In the genomic region with DNA sequence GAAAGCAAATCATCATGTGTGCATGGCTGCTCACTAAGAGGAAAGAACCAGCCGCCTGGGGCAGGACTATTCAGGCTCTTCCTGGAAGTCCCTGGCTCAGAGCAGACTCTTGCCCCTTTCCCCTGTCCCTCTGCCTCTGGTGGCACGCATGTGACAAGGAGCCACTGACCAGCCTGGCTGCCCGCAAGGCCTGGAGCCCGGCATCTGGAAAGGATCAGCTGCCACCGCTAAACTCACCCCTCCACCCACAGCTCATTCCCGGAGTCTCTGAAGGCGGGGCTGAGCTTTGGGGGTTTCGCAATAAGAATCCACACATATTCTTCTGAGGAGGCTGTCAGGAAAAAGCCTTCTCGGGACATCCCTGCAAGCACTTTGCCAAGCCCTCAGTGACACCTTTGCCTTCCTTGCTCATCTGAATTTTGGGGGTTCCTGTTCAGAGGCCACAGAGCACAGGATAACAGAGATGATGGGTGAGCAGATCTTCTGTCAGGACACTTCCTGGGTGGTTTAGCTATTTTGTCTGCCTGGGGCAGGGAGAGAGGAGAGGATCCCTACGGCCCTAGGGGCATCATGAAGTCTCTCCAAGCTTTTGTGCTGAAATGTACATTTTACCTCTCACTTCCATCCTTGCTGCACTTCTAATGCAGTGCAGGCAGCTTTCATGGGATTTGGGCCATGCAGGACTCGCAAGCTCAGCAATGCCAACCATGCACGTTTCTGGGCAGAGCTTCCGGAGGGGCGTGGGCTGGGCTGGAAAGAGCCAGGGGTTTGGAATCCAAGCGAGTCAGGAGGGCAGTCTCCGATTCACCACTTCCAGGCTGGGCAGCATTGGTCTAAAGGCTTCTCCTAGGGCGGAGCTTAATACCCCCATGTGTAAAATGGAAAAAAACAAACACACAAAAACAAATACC, we compare ENCODE assay signal across 8 cellular contexts.
DNase-seq lines count a peak whose midpoint lies in the region; ATAC-seq, FAIRE-seq and TF ChIP-seq lines count a peak whose summit lies in the region.

No MANE protein-coding gene starts in this region.

- no peaks in the 10 kb centered on the region for H3K36me3 ChIP-seq in kidney (ENCODE audit: control insufficient read depth in 1 of 2, insufficient read depth in 2 of 2, low read length in 2 of 2)

- intact Hi-C loops in kidney (cut with DNase I) = no loop called here

- no peak overlapping the region for H3K9ac ChIP-seq in kidney (ENCODE audit: low read length in 2 of 2)

- H3K27ac ChIP-seq in kidney (ENCODE audit: low read depth in 2 of 2, low read length in 2 of 2) = peak overlapping the region; percentile 35 to 65

- H3K9me3 ChIP-seq in kidney (ENCODE audit: control insufficient read depth in 1 of 2, low read length in 2 of 2) = no peaks in the 10 kb centered on the region

- peaks cover 54% of the 10 kb centered on the region for H3K4me1 Mint-ChIP-seq in brain

- H3K4me3 ChIP-seq in kidney (ENCODE audit: low read length in 2 of 2) = peak overlapping the region; percentile 5 to 20

- peak; percentile 55 for DNase-seq in 8988T
- DNase-seq in HT-29 (ENCODE audit: low spot score) = peak; percentile 52
- peak; percentile 96 for DNase-seq in kidney
- peak; percentile 91 for DNase-seq in stromal cell of bone marrow (ENCODE audit: low read depth)
- DNase-seq in effector CD4-positive, alpha-beta T cell = no peak
- no peak for DNase-seq in stimulated activated CD4-positive, alpha-beta T cell treated with anti-CD3 and anti-CD28 coated beads, Interleukin-15, amount 100 ng/mL, for 24 hours

- TF ChIP-seq CTCF in brain (conservative IDR thresholded peaks at IDR 0.05) (no peak), kidney (IDR thresholded peaks at IDR 0.05; ENCODE audit: borderline replicate concordance, extremely low read depth, insufficient read depth) (no peak)

- peaks cover 3 to 15% (median 6%) of the 10 kb centered on the region in 5 experiments for H3K9me3 Mint-ChIP-seq in brain

- H3K4me1 ChIP-seq in kidney (ENCODE audit: control insufficient read depth in 1 of 2, insufficient read depth in 1 of 2, low read depth in 1 of 2, low read length in 2 of 2) = peaks cover 4 to 5% of the 10 kb centered on the region in 2 donors

- no peak for FAIRE-seq in kidney (lab: Jason Lieb, UNC)

- no peaks in the 10 kb centered on the region for H3K36me3 Mint-ChIP-seq in brain

- peaks cover 8% of the 10 kb centered on the region for H3K27me3 Mint-ChIP-seq in brain

- H3K4me3 Mint-ChIP-seq in brain = peak overlapping the region in 4 of 5 experiments; percentile 30 to 61 (median 40)

- peak overlapping the region; percentile 51 to 93 (median 74) for H3K27ac Mint-ChIP-seq in brain

- ATAC-seq in HG03354 (IDR thresholded peaks at IDR 0.05; ENCODE audit: poor library complexity, severe bottlenecking, unreplicated experiment) = no peak

Comparison
In these comparisons a context has a peak if more than half of its experiments do, and no peak if none do; other contexts are left out.
1. DNase-seq: peak in 8988T (single experiment), HT-29 (single experiment), kidney (single experiment) and stromal cell of bone marrow (single experiment); none in effector CD4-positive, alpha-beta T cell (single experiment) and stimulated activated CD4-positive, alpha-beta T cell treated with anti-CD3 and anti-CD28 coated beads, Interleukin-15, amount 100 ng/mL, for 24 hours (single experiment).